In genomic region chr9:130689572-130689936, GRCh38 we compare ENCODE assay signal across 11 cellular contexts. TPM values are rescaled to one million over a fixed set of nuclear protein-coding genes. Genes with fewer than 3 reads are reported as not detected.
DNase-seq lines count a peak whose midpoint lies in the region; ATAC-seq and TF ChIP-seq lines count a peak whose summit lies in the region.
"Had no signal": no experiment of that assay in that cellular context is flagged by ENCODE, and none has a peak within 500 bp of the region (broad histone marks: within the 10 kb centered on the region; RNA-seq: fewer than 3 reads in every experiment).

No MANE protein-coding gene starts in this region.

- peaks cover 19 to 51% (median 34%) of the 10 kb centered on the region in 4 donors for H3K4me1 Mint-ChIP-seq in CD4-positive, alpha-beta memory T cell

- CTCF ChIA-PET in CD4-positive, alpha-beta memory T cell (lab: Charles Lee; ENCODE audit: partially characterized antibody): interaction anchor here (2.2 kb wide), 1 partner anchor 11 kb away, joined by 16 read pairs; no protein-coding TSS in a partner anchor
- CTCF ChIA-PET in PC-3 (lab: Charles Lee): no interaction called here

- no peak for TF ChIP-seq CTCF in PC-3 (conservative IDR thresholded peaks at IDR 0.05; ENCODE audit: low read depth, low read length)

- H3F3A ChIP-seq in PC-3 (ENCODE audit: low read length, unreplicated experiment): no peaks in the 10 kb centered on the region

- no peaks in the 10 kb centered on the region for H3K36me3 ChIP-seq in CD4-positive, alpha-beta memory T cell (ENCODE audit: insufficient read depth, low read length)
- no peaks in the 10 kb centered on the region for H3K36me3 ChIP-seq in PC-3 (ENCODE audit: low read depth, low read length)
- H3K36me3 ChIP-seq in esophagus (ENCODE audit: control insufficient read depth in 2 of 2, insufficient read depth in 2 of 2, low read length in 1 of 2): no peaks in the 10 kb centered on the region
- no peaks in the 10 kb centered on the region for H3K36me3 ChIP-seq in rectal smooth muscle tissue (ENCODE audit: control insufficient read depth, insufficient read depth, low read length)

- no peaks in the 10 kb centered on the region for H4K20me1 ChIP-seq in PC-3 (ENCODE audit: low read length)

- H3K79me2 ChIP-seq in PC-3 (ENCODE audit: low read length): peaks cover 11% of the 10 kb centered on the region

- peaks cover 40% of the 10 kb centered on the region for H3K4me1 ChIP-seq in CD4-positive, alpha-beta memory T cell (ENCODE audit: insufficient read depth, low read length)
- H3K4me1 ChIP-seq in PC-3 (ENCODE audit: insufficient read depth, low read length) (peaks cover 8% of the 10 kb centered on the region; the same call in 1 of the 2 replicates), esophagus (ENCODE audit: control insufficient read depth in 2 of 2, insufficient read depth in 2 of 2, low read length in 1 of 2) (peaks cover 0 to 3% of the 10 kb centered on the region in 2 donors), rectal smooth muscle tissue (ENCODE audit: control insufficient read depth, insufficient read depth, low read length) (peaks cover 8% of the 10 kb centered on the region)

- POLR2A ChIA-PET in CD4-positive, alpha-beta memory T cell (lab: Charles Lee; ENCODE audit: partially characterized antibody): no interaction called here
- POLR2A ChIA-PET in PC-3 (lab: Charles Lee; ENCODE audit: unreplicated experiment): interaction anchor here (0.6 kb wide), 1 partner anchor 96 kb away, joined by 5 read pairs; no protein-coding TSS in a partner anchor

- H3K9ac ChIP-seq in PC-3 (ENCODE audit: low read length): peak overlapping the region; percentile 30; the same call in 1 of the 2 replicates
- H3K9ac ChIP-seq in rectal smooth muscle tissue (ENCODE audit: low read length): no peak overlapping the region
- H3K9ac ChIP-seq: KMS-11 had no signal

- ATAC-seq in PC-3 (peak; percentile 11), GM21367 (IDR thresholded peaks at IDR 0.05; ENCODE audit: unreplicated experiment) (no peak), GM21515 (IDR thresholded peaks at IDR 0.05; ENCODE audit: unreplicated experiment) (no peak)

- H3K9me2 ChIP-seq in PC-3 (replicated peaks; ENCODE audit: low read length): no peaks in the 10 kb centered on the region

- no peaks in the 10 kb centered on the region for H3K9me3 ChIP-seq in CD4-positive, alpha-beta memory T cell (ENCODE audit: control insufficient read depth in 1 of 2, low read length in 2 of 2)
- H3K9me3 ChIP-seq in PC-3 (ENCODE audit: low read length): no peaks in the 10 kb centered on the region
- no peaks in the 10 kb centered on the region for H3K9me3 ChIP-seq in esophagus (ENCODE audit: control insufficient read depth in 2 of 2, insufficient read depth in 1 of 2, low read depth in 1 of 2, low read length in 1 of 2)

- no peaks in the 10 kb centered on the region for H3K27me3 ChIP-seq in CD4-positive, alpha-beta memory T cell (ENCODE audit: insufficient read depth, low read length)
- H3K27me3 ChIP-seq in PC-3 (ENCODE audit: low read length): no peaks in the 10 kb centered on the region
- H3K27me3 ChIP-seq in esophagus (ENCODE audit: control insufficient read depth in 1 of 2, insufficient read depth in 2 of 2, low read length in 2 of 2): no peaks in the 10 kb centered on the region
- no peaks in the 10 kb centered on the region for H3K27me3 ChIP-seq in rectal smooth muscle tissue (ENCODE audit: control insufficient read depth, insufficient read depth, low read length)

- H3K27ac Mint-ChIP-seq in CD4-positive, alpha-beta memory T cell: peak overlapping the region in 5 of 7 donors; percentile 13 to 80 (median 75)
- H3K27ac Mint-ChIP-seq: activated CD4-positive, alpha-beta memory T cell treated with anti-CD3 and anti-CD28 coated beads, Interleukin-2, amount 10 ng/mL, durations not matched to agents 7 days and 5 days had no signal

- peak overlapping the region in 2 of 8 donors; percentile 14 to 63 for H3K4me3 Mint-ChIP-seq in CD4-positive, alpha-beta memory T cell
- H3K4me3 Mint-ChIP-seq: activated CD4-positive, alpha-beta memory T cell treated with anti-CD3 and anti-CD28 coated beads, Interleukin-2, amount 10 ng/mL, durations not matched to agents 7 days and 5 days had no signal

- peak overlapping the region; percentile 76 for H2AFZ ChIP-seq in PC-3 (ENCODE audit: low read length)

- H3K36me3 Mint-ChIP-seq in CD4-positive, alpha-beta memory T cell: peaks cover 0 to 9% of the 10 kb centered on the region in 2 donors

- peak overlapping the region; percentile 79 for H3K4me2 ChIP-seq in PC-3 (ENCODE audit: low read length)

- H3K9me3 Mint-ChIP-seq in CD4-positive, alpha-beta memory T cell: peaks cover 0 to 4% (median 0%) of the 10 kb centered on the region in 8 donors

- intact Hi-C loops in CD4-positive, alpha-beta memory T cell (cut with micrococcal nuclease): loop anchor here (10.0 kb wide), 1 partner anchor 445 kb away; no protein-coding TSS in a partner anchor
- intact Hi-C loops in PC-3 (cut with micrococcal nuclease): no loop called here

- DNase-seq in CD4-positive, alpha-beta memory T cell: no peak
- DNase-seq in PC-3: no peak
- no peak for DNase-seq in NCI-H510A (lab: John Stamatoyannopoulos, UW)
- DNase-seq in activated effector memory CD4-positive, alpha-beta T cell treated with anti-CD3 and anti-CD28 coated beads, Interleukin-2, amount 50 U/mL, for 16 hours: no peak
- DNase-seq: activated CD4-positive, alpha-beta memory T cell treated with anti-CD3 and anti-CD28 coated beads, Interleukin-2, amount 10 ng/mL, durations not matched to agents 7 days and 5 days had no signal

- no peak overlapping the region for H3K4me3 ChIP-seq in CD4-positive, alpha-beta memory T cell (ENCODE audit: low read length in 2 of 2)
- H3K4me3 ChIP-seq in PC-3 (ENCODE audit: low read length): peak overlapping the region; percentile 73
- peak overlapping the region in 1 of 2 donors; percentile 18 for H3K4me3 ChIP-seq in esophagus (ENCODE audit: low read depth in 1 of 2, low read length in 2 of 2)
- H3K4me3 ChIP-seq in rectal smooth muscle tissue (ENCODE audit: low read length): peak overlapping the region; percentile 55

- no peaks in the 10 kb centered on the region for H3K27me3 Mint-ChIP-seq in CD4-positive, alpha-beta memory T cell

- whole genome bisulfite sequencing in esophagus, 2 donors: 14 to 38% methylated on average over 1 of the region's 1 CpG

- H3K27ac ChIP-seq in CD4-positive, alpha-beta memory T cell (ENCODE audit: low read depth, low read length): no peak overlapping the region
- H3K27ac ChIP-seq in PC-3 (ENCODE audit: low read length) (peak overlapping the region; percentile 36; the same call in 1 of the 2 replicates), esophagus (ENCODE audit: low read depth in 2 of 2, low read length in 1 of 2) (peak overlapping the region; percentile 77 to 79), rectal smooth muscle tissue (ENCODE audit: low read depth, low read length) (peak overlapping the region; percentile 14)
- H3K27ac ChIP-seq: KMS-11 had no signal

- BruUV-seq in PC-3 (replicated peaks; lab: Mats Ljungman, UMichigan): TSS peak; percentile 36

RNA-seq across cellular contexts. Expression of gene EXOSC2, which starts 4.0 kb away (rescaled TPM):
- total RNA-seq in CD4-positive, alpha-beta memory T cell: 10 to 100 TPM; 53.9 to 60.8 TPM
- polyA plus RNA-seq in CD4-positive, alpha-beta memory T cell: 10 to 100 TPM; 22.6 to 25.3 TPM
- 33.5 and 40.4 TPM in 2 replicates for total RNA-seq in PC-3 (2014; rRNA removed)
- polyA plus RNA-seq in esophagus: 10 to 100 TPM; 14.3 to 17.4 TPM

RNA-seq across cellular contexts. Expression of gene PRDM12, which starts 25.2 kb away (rescaled TPM):
- not detected for total RNA-seq in CD4-positive, alpha-beta memory T cell
- under 1 TPM in 1 of 2 donors, not detected in 1; 0.11 TPM for polyA plus RNA-seq in CD4-positive, alpha-beta memory T cell
- not detected in 2 replicates for total RNA-seq in PC-3 (2014; rRNA removed)
- polyA plus RNA-seq in esophagus: under 1 TPM in 1 of 2 donors, not detected in 1; 0.04 TPM
- total RNA-seq: activated CD4-positive, alpha-beta memory T cell treated with anti-CD3 and anti-CD28 coated beads, Interleukin-2, amount 10 ng/mL, durations not matched to agents 7 days and 5 days; myocyte had no signal

Comparison
In these comparisons a context has a peak if more than half of its experiments do, and no peak if none do; other contexts are left out.
1. H3K4me3 ChIP-seq: peak in PC-3 (single experiment) and rectal smooth muscle tissue (single experiment); none in CD4-positive, alpha-beta memory T cell (0 of 2).